Comparison of ENCODE assay signal across 11 cellular contexts in genomic region chr4:165328708-165329107, GRCh38. TPM values are rescaled to one million over a fixed set of nuclear protein-coding genes. Genes with fewer than 3 reads are reported as not detected.
DNase-seq lines count a peak whose midpoint lies in the region; ATAC-seq and TF ChIP-seq lines count a peak whose summit lies in the region.
"Had no signal": no experiment of that assay in that cellular context is flagged by ENCODE, and none has a peak within 500 bp of the region (broad histone marks: within the 10 kb centered on the region; RNA-seq: fewer than 3 reads in every experiment).

No MANE protein-coding gene starts in this region.

- no peak overlapping the region for H3K4me3 Mint-ChIP-seq in activated CD4-positive, alpha-beta memory T cell treated with anti-CD3 and anti-CD28 coated beads, Interleukin-2, amount 10 ng/mL, durations not matched to agents 7 days and 5 days
- H3K4me3 Mint-ChIP-seq: activated CD4-positive, alpha-beta T cell treated with anti-CD3 and anti-CD28 coated beads, Interleukin-2, amount 10 ng/mL, durations not matched to agents 7 days and 5 days had no signal

- peaks cover 31% of the 10 kb centered on the region for H3K4me1 Mint-ChIP-seq in activated CD4-positive, alpha-beta memory T cell treated with anti-CD3 and anti-CD28 coated beads, Interleukin-2, amount 10 ng/mL, durations not matched to agents 7 days and 5 days

- TF ChIP-seq CTCF in AG10803 (conservative IDR thresholded peaks at IDR 0.05; ENCODE audit: low read length) (no peak), GM13976 (IDR thresholded peaks at IDR 0.05; ENCODE audit: borderline replicate concordance, control extremely low read depth, extremely low read depth, insufficient read depth, missing control alignments) (no peak)

- no peaks in the 10 kb centered on the region for H3K9me3 Mint-ChIP-seq in activated CD4-positive, alpha-beta memory T cell treated with anti-CD3 and anti-CD28 coated beads, Interleukin-2, amount 10 ng/mL, durations not matched to agents 7 days and 5 days
- H3K9me3 Mint-ChIP-seq: activated CD4-positive, alpha-beta T cell treated with anti-CD3 and anti-CD28 coated beads, Interleukin-2, amount 10 ng/mL, durations not matched to agents 7 days and 5 days had no signal

- H3K27me3 ChIP-seq in Karpas-422 (ENCODE audit: low read length) (no peaks in the 10 kb centered on the region), duodenal mucosa (ENCODE audit: control insufficient read depth in 1 of 2, insufficient read depth in 2 of 2, low read length in 2 of 2) (no peaks in the 10 kb centered on the region), mucosa of stomach (ENCODE audit: control insufficient read depth, insufficient read depth, low read length) (no peaks in the 10 kb centered on the region)

- H3K27me3 Mint-ChIP-seq in activated CD4-positive, alpha-beta memory T cell treated with anti-CD3 and anti-CD28 coated beads, Interleukin-2, amount 10 ng/mL, durations not matched to agents 7 days and 5 days: no peaks in the 10 kb centered on the region
- H3K27me3 Mint-ChIP-seq: activated CD4-positive, alpha-beta T cell treated with anti-CD3 and anti-CD28 coated beads, Interleukin-2, amount 10 ng/mL, durations not matched to agents 7 days and 5 days had no signal

- H3K9ac ChIP-seq in Karpas-422 (ENCODE audit: low read length): peak overlapping the region; percentile 82
- H3K9ac ChIP-seq in duodenal mucosa (ENCODE audit: low read depth in 1 of 2, low read length in 2 of 2): peak overlapping the region; percentile 78 to 97
- peak overlapping the region; percentile 90 for H3K9ac ChIP-seq in mucosa of stomach (ENCODE audit: low read length)

- H3K9me2 ChIP-seq in Karpas-422 (replicated peaks; ENCODE audit: insufficient read depth, low read length): no peaks in the 10 kb centered on the region

- peaks cover 33% of the 10 kb centered on the region for H3K36me3 ChIP-seq in Karpas-422 (ENCODE audit: insufficient read depth, low read length)
- H3K36me3 ChIP-seq in duodenal mucosa (ENCODE audit: control insufficient read depth in 1 of 2, insufficient read depth in 2 of 2, low read length in 2 of 2): peaks cover 0 to 1% of the 10 kb centered on the region in 2 donors
- H3K36me3 ChIP-seq in mucosa of stomach (ENCODE audit: control insufficient read depth, insufficient read depth, low read length): no peaks in the 10 kb centered on the region

- H3K9me3 ChIP-seq in Karpas-422 (ENCODE audit: low read length) (no peaks in the 10 kb centered on the region), duodenal mucosa (ENCODE audit: control insufficient read depth in 1 of 2, low read length in 2 of 2) (no peaks in the 10 kb centered on the region), mucosa of stomach (ENCODE audit: control insufficient read depth, low read length) (no peaks in the 10 kb centered on the region)

- H4K20me1 ChIP-seq in Karpas-422 (ENCODE audit: insufficient read depth, low read depth, low read length): peaks cover 58% of the 10 kb centered on the region

- in situ Hi-C loops in GM13976 (cut with MboI; ENCODE audit: low sequenced_read_pairs, unreplicated experiment): no loop called here

- peak overlapping the region; percentile 96 for H3K4me2 ChIP-seq in Karpas-422 (ENCODE audit: low read depth, low read length, poor library complexity, severe bottlenecking)

- POLR2A ChIA-PET in activated CD4-positive, alpha-beta memory T cell treated with anti-CD3 and anti-CD28 coated beads, Interleukin-2, amount 10 ng/mL, durations not matched to agents 7 days and 5 days (lab: Charles Lee): no interaction called here

- H3K36me3 Mint-ChIP-seq in activated CD4-positive, alpha-beta memory T cell treated with anti-CD3 and anti-CD28 coated beads, Interleukin-2, amount 10 ng/mL, durations not matched to agents 7 days and 5 days (ENCODE audit: low read depth): peaks cover 32% of the 10 kb centered on the region

- no peak overlapping the region for H3K27ac Mint-ChIP-seq in activated CD4-positive, alpha-beta memory T cell treated with anti-CD3 and anti-CD28 coated beads, Interleukin-2, amount 10 ng/mL, durations not matched to agents 7 days and 5 days
- H3K27ac Mint-ChIP-seq: activated CD4-positive, alpha-beta T cell treated with anti-CD3 and anti-CD28 coated beads, Interleukin-2, amount 10 ng/mL, durations not matched to agents 7 days and 5 days had no signal

- ATAC-seq in HG03565 (IDR thresholded peaks at IDR 0.05; ENCODE audit: unreplicated experiment): no peak

- peaks cover 66% of the 10 kb centered on the region for H3K79me2 ChIP-seq in Karpas-422 (ENCODE audit: low read length)

- H2AFZ ChIP-seq in Karpas-422 (ENCODE audit: low read length): no peak overlapping the region

- H3K4me3 ChIP-seq in AG10803 (ENCODE audit: low read length) (peak overlapping the region; percentile 95), Karpas-422 (ENCODE audit: low read length) (peak overlapping the region; percentile 85), duodenal mucosa (ENCODE audit: low read depth in 1 of 2, low read length in 2 of 2) (peak overlapping the region; percentile 80 to 95), mucosa of stomach (ENCODE audit: low read length) (peak overlapping the region; percentile 90)

- peak overlapping the region; percentile 91 for H3K27ac ChIP-seq in Karpas-422 (ENCODE audit: low read length)
- no peak overlapping the region for H3K27ac ChIP-seq in duodenal mucosa (ENCODE audit: low read depth, low read length)

- H3K4me1 ChIP-seq in Karpas-422 (ENCODE audit: low read length) (peaks cover 62% of the 10 kb centered on the region), duodenal mucosa (ENCODE audit: control insufficient read depth in 1 of 2, insufficient read depth in 2 of 2, low read length in 2 of 2) (peaks cover 29 to 33% of the 10 kb centered on the region in 2 donors), mucosa of stomach (ENCODE audit: control insufficient read depth, insufficient read depth, low read length) (peaks cover 16% of the 10 kb centered on the region)

- DNase-seq in AG10803 (ENCODE audit: low read depth): no peak
- peak; percentile 54 for DNase-seq in Karpas-422
- DNase-seq in GM13976 (ENCODE audit: low spot score): no peak
- no peak for DNase-seq in COLO829 (ENCODE audit: low spot score)
- DNase-seq in activated CD4-positive, alpha-beta memory T cell treated with anti-CD3 and anti-CD28 coated beads, Interleukin-2, amount 10 ng/mL, durations not matched to agents 7 days and 5 days: no peak
- DNase-seq: activated CD4-positive, alpha-beta T cell treated with anti-CD3 and anti-CD28 coated beads, Interleukin-2, amount 10 ng/mL, durations not matched to agents 7 days and 5 days; dermis blood vessel endothelial cell; NCI-H146 had no signal

- CTCF ChIA-PET in activated CD4-positive, alpha-beta memory T cell treated with anti-CD3 and anti-CD28 coated beads, Interleukin-2, amount 10 ng/mL, durations not matched to agents 7 days and 5 days (lab: Charles Lee): no interaction called here

RNA-seq across cellular contexts. Expression of gene MSMO1, which starts 1.2 kb away (rescaled TPM):
- total RNA-seq in Karpas-422 (2014; rRNA removed; shearing (Covaris generic); ENCODE audit: low replicate concordance): 158 and 345 TPM in 2 replicates
- 100 to 1,000 TPM in 1 of 2 experiments, 10 to 100 TPM in 1; 95.1 to 101 TPM for total RNA-seq in activated CD4-positive, alpha-beta memory T cell treated with anti-CD3 and anti-CD28 coated beads, Interleukin-2, amount 10 ng/mL, durations not matched to agents 7 days and 5 days

RNA-seq across cellular contexts. Expression of gene CPE, which starts 50.1 kb away (rescaled TPM):
- not detected in 2 replicates for total RNA-seq in Karpas-422 (2014; rRNA removed; shearing (Covaris generic); ENCODE audit: low replicate concordance)
- total RNA-seq in activated CD4-positive, alpha-beta memory T cell treated with anti-CD3 and anti-CD28 coated beads, Interleukin-2, amount 10 ng/mL, durations not matched to agents 7 days and 5 days: not detected
- total RNA-seq: activated CD4-positive, alpha-beta T cell treated with anti-CD3 and anti-CD28 coated beads, Interleukin-2, amount 10 ng/mL, durations not matched to agents 7 days and 5 days had no signal
